ENCODE assay signal across 20 cellular contexts in the genomic region with DNA sequence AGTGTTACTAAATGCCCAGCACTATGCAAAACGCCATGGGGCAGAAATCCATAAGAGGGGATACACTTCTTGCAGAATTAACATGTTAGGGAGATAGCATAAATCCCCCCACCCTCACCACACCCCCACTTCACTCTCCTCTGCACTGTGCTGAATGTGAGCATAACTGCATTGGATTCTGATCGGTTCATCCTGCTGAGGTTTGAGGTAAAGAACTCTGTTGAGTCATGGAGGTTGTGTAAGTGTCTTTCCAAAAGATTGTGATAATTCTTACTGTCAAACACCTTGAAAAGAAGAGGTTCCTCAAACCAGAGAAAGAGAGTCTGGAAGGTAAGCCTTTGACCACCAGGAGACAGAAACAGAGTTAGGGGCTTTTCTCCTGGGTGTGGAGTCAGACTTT. TPM values are rescaled to one million over a fixed set of nuclear protein-coding genes. Genes with fewer than 3 reads are reported as not detected.
DNase-seq lines count a peak whose midpoint lies in the region; ATAC-seq, FAIRE-seq and TF ChIP-seq lines count a peak whose summit lies in the region.
"Had no signal": no experiment of that assay in that cellular context is flagged by ENCODE, and none has a peak within 500 bp of the region (broad histone marks: within the 10 kb centered on the region; RNA-seq: fewer than 3 reads in every experiment).

No MANE protein-coding gene starts in this region.

- H2BK120ac ChIP-seq in H9 (ENCODE audit: low read depth, low read length, poor library complexity, severe bottlenecking), result no peak overlapping the region

- H4K8ac ChIP-seq in H9 (replicated peaks; ENCODE audit: insufficient read length, low read depth, low read length), result no peak overlapping the region

- H3K27ac ChIP-seq in H9 (ENCODE audit: insufficient read length, low read depth, low read length), result no peak overlapping the region
- no peak overlapping the region for H3K27ac ChIP-seq in RWPE2 (ENCODE audit: poor library complexity, severe bottlenecking)
- H3K27ac ChIP-seq: testis had no signal

- H2BK20ac ChIP-seq in H9 (ENCODE audit: low read depth, low read length, poor library complexity, severe bottlenecking), result no peak overlapping the region

- no peak overlapping the region for H2AK5ac ChIP-seq in H9 (ENCODE audit: insufficient read length, low read length)

- no peaks in the 10 kb centered on the region for H3K27me3 ChIP-seq in H9 (ENCODE audit: insufficient read depth, low read length)
- H3K27me3 ChIP-seq in RWPE2 (ENCODE audit: insufficient read depth, poor library complexity, severe bottlenecking), result no peaks in the 10 kb centered on the region
- H3K27me3 ChIP-seq: testis had no signal

- H3K27ac Mint-ChIP-seq in H9, result peak overlapping the region; percentile 16 to 59 (median 27); a peak in 5 of 7 replicates
- H3K27ac Mint-ChIP-seq in progenitor cell of endocrine pancreas, result peak overlapping the region; percentile 8
- H3K27ac Mint-ChIP-seq: T-helper 17 cell had no signal

- no peak overlapping the region for H3K4ac ChIP-seq in H9 (ENCODE audit: low read depth, low read length)

- H3K9me3 Mint-ChIP-seq in H9 (no peaks in the 10 kb centered on the region; a peak in 1 of 5 replicates), progenitor cell of endocrine pancreas (ENCODE audit: low read depth) (peaks cover 3% of the 10 kb centered on the region)

- no peak overlapping the region for H3T11ph ChIP-seq in H9 (ENCODE audit: low read length)

- no peak overlapping the region for H4K5ac ChIP-seq in H9 (ENCODE audit: insufficient read length, low read depth, low read length)

- H2AFZ ChIP-seq in H9 (ENCODE audit: low read length), result no peak overlapping the region

- no peak overlapping the region for H2BK12ac ChIP-seq in H9 (ENCODE audit: insufficient read length, low read depth, low read length)

- H3K14ac ChIP-seq in H9 (ENCODE audit: insufficient read depth, low read length), result no peak overlapping the region

- H3K4me2 ChIP-seq in H9 (ENCODE audit: insufficient read depth, insufficient read length, low read length), result no peak overlapping the region

- no peak overlapping the region for H3K4me3 Mint-ChIP-seq in H9
- H3K4me3 Mint-ChIP-seq in progenitor cell of endocrine pancreas (ENCODE audit: low read depth), result no peak overlapping the region
- H3K4me3 Mint-ChIP-seq: T-helper 17 cell had no signal

- H4K91ac ChIP-seq in H9 (ENCODE audit: insufficient read length, low read depth, low read length), result no peak overlapping the region

- no peak overlapping the region for H3K23ac ChIP-seq in H9 (ENCODE audit: insufficient read length, low read depth, low read length)

- H3K4me1 ChIP-seq in H9 (ENCODE audit: insufficient read depth, low read length), result no peaks in the 10 kb centered on the region; the same call in 1 of the 2 replicates
- peaks cover 30% of the 10 kb centered on the region for H3K4me1 ChIP-seq in RWPE2 (ENCODE audit: insufficient read depth, poor library complexity, severe bottlenecking)

- DNase-seq in H9 (no peak), RWPE2 (ENCODE audit: low spot score) (no peak), epithelial cell of esophagus (ENCODE audit: low read depth) (peak; percentile 68), progenitor cell of endocrine pancreas (ENCODE audit: low spot score, unreplicated experiment) (no peak), GM19239 (ENCODE audit: insufficient read length, low spot score) (no peak), amniotic stem cell (lab: John Stamatoyannopoulos, UW) (no peak), NCI-H345 (lab: John Stamatoyannopoulos, UW) (no peak), mucosa of gallbladder (ENCODE audit: low spot score) (no peak)
- DNase-seq: activated CD4-positive, alpha-beta T cell treated with anti-CD3 and anti-CD28 coated beads for 1 hour; activated gamma-delta T cell treated with Interleukin-2 at 50 U/mL for 16 hours; DMS 273 treated with DMSO at 0.1 percent for 48 hours; hypothalamus; NCI-H2081 treated with DMSO at 0.1 percent for 48 hours; RPMI8226; stimulated activated CD4-positive, alpha-beta T cell treated with anti-CD3 and anti-CD28 coated beads, Interleukin-2, amount 100 ng/mL, for 48 hours; stimulated activated CD8-positive, alpha-beta memory T cell treated with anti-CD3 and anti-CD28 coated beads, Interleukin-4, amount 100 ng/mL, for 48 hours; T-helper 17 cell had no signal

- H3K79me2 ChIP-seq in H9 (ENCODE audit: insufficient read depth, low read length), result peaks cover 13% of the 10 kb centered on the region; the same call in 1 of the 2 replicates

- no peak overlapping the region for H3K56ac ChIP-seq in H9 (ENCODE audit: insufficient read length, low read depth, low read length)

- H3K36me3 Mint-ChIP-seq in H9 (ENCODE audit: insufficient read depth in 1 of 3, low read depth in 3 of 3) (peaks cover 0 to 20% (median 9%) of the 10 kb centered on the region in 3 experiments; a peak in 4 of 7 replicates), progenitor cell of endocrine pancreas (ENCODE audit: insufficient read depth) (peaks cover 6% of the 10 kb centered on the region)

- no peak overlapping the region for H2BK5ac ChIP-seq in H9 (ENCODE audit: insufficient read length, low read length)

- H2BK15ac ChIP-seq in H9 (ENCODE audit: low read depth, low read length), result no peak overlapping the region

- WGBS in H9 (ENCODE audit: extremely low coverage, insufficient read length, low lambda C conversion rate), result no CpG with 5 or more reads among the region's 2 CpGs

- no peaks in the 10 kb centered on the region for H4K20me1 ChIP-seq in H9 (ENCODE audit: control insufficient read depth, insufficient read depth, insufficient read length)

- H3K36me3 ChIP-seq in RWPE2 (ENCODE audit: low read depth), result no peaks in the 10 kb centered on the region
- H3K36me3 ChIP-seq: HAP-1 had no signal

- H3K27me3 Mint-ChIP-seq in H9 (ENCODE audit: low read depth) (no peaks in the 10 kb centered on the region), progenitor cell of endocrine pancreas (no peaks in the 10 kb centered on the region)

- ATAC-seq in RWPE2 (ENCODE audit: low read depth), result peak; percentile 76
- ATAC-seq: left colon, T-helper 17 cell had no signal

- TF ChIP-seq CTCF in H9 (conservative IDR thresholded peaks at IDR 0.05), result no peak
- TF ChIP-seq CTCF in RWPE2 (IDR thresholded peaks at IDR 0.05; ENCODE audit: poor library complexity, severe bottlenecking), result no peak
- TF ChIP-seq CTCF in epithelial cell of esophagus (IDR thresholded peaks at IDR 0.05; ENCODE audit: insufficient read depth, low read depth, low read length, missing control alignments), result no peak
- no peak for TF ChIP-seq CTCF in progenitor cell of endocrine pancreas (IDR thresholded peaks at IDR 0.05; ENCODE audit: unreplicated experiment)

- H3K79me1 ChIP-seq in H9 (ENCODE audit: insufficient read depth, low read depth, low read length, poor library complexity, severe bottlenecking), result peaks cover 5% of the 10 kb centered on the region

- FAIRE-seq in GM19239 (lab: Jason Lieb, UNC), result no peak

- H3K9ac ChIP-seq in H9 (ENCODE audit: extremely low read depth, insufficient read length, low read length), result no peak overlapping the region

- no peak overlapping the region for H3K18ac ChIP-seq in H9 (ENCODE audit: insufficient read length, low read depth, low read length)

- H3K9me3 ChIP-seq in H9 (ENCODE audit: control insufficient read depth, low read depth, low read length) (no peaks in the 10 kb centered on the region), RWPE2 (ENCODE audit: severe bottlenecking) (no peaks in the 10 kb centered on the region)
- H3K9me3 ChIP-seq: HAP-1, testis had no signal

- H3K4me3 ChIP-seq in RWPE2 (ENCODE audit: severe bottlenecking) (no peak overlapping the region), epithelial cell of esophagus (ENCODE audit: low read length) (no peak overlapping the region)
- H3K4me3 ChIP-seq: HAP-1, testis had no signal

- H3K23me2 ChIP-seq in H9 (ENCODE audit: insufficient read length, low read depth, low read length, poor library complexity, severe bottlenecking), result no peaks in the 10 kb centered on the region

- H3K4me1 Mint-ChIP-seq in H9 (peaks cover 36 to 41% of the 10 kb centered on the region in 2 experiments), progenitor cell of endocrine pancreas (ENCODE audit: low read depth) (peaks cover 32% of the 10 kb centered on the region)

RNA-seq across cellular contexts. Expression of gene RBM47, which starts 43.6 kb away (rescaled TPM):
- 70.3 and 75.9 TPM in 2 replicates for total RNA-seq in H9 (2021)
- total RNA-seq in progenitor cell of endocrine pancreas, result 64.3 and 64.8 TPM in 2 replicates
- total RNA-seq in mucosa of gallbladder, result 143 TPM
